ENCODE assay signal across 15 cellular contexts in the genomic region with DNA sequence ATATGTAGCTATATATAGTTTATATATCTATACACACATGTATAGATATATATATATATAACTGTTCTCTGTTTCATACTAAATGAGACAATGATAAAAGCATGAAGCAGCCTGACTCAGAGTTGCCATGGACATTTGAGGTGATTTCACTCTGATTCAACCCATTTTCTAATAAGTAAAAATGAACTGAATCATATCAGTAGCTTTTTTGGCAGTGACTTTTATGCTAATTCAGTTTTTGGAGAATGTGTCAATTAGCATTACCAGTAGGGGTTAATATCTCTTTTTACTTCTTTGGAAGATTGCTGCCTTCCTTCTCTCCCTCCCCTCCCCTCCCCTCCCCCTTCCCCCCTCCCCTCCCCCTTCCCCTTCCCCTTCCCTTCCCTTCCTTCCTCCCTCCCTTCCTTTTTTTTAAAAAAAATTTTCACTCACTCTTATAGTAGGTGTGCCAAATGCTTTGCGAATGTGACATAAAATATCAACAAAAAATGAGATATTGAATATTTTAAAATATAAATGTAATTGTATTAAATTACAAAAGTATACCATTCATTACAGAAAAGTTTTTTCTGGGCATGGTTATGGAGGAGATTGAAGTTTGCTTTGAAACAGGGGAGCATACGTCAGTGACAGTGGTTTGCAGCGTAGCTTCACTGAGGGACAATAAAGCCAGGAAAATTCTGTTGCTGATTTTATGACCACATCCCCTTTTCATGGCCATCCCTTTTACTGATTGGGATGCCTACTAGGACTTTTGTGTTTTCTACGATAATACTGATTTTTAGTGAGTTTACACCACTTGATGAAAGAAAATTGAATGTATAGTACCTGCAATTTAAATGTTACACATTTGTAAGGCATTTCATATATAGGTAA.
DNase-seq lines count a peak whose midpoint lies in the region; ATAC-seq, FAIRE-seq and TF ChIP-seq lines count a peak whose summit lies in the region.
"Had no signal": no experiment of that assay in that cellular context is flagged by ENCODE, and none has a peak within 500 bp of the region (broad histone marks: within the 10 kb centered on the region; RNA-seq: fewer than 3 reads in every experiment).

No MANE protein-coding gene starts in this region.

- H3K27me3 Mint-ChIP-seq in HFFc6 (ENCODE audit: insufficient read depth), result no peaks in the 10 kb centered on the region
- H3K27me3 Mint-ChIP-seq: effector memory CD8-positive, alpha-beta T cell; naive thymus-derived CD8-positive, alpha-beta T cell had no signal

- H3K4me1 ChIP-seq in GM12878 (ENCODE audit: control insufficient read depth, insufficient read depth, low read length) (peaks cover 31% of the 10 kb centered on the region), adrenal gland (replicated peaks in 1 of 2) (peaks cover 0 to 21% of the 10 kb centered on the region in 2 donors)

- TF ChIP-seq CTCF in HFFc6 (IDR thresholded peaks at IDR 0.05) (no peak), GM12878 (IDR thresholded peaks at IDR 0.05 in 2 of 3, conservative IDR thresholded peaks at IDR 0.05 in 1 of 3; ENCODE audit: control insufficient read depth in 2 of 3, extremely low read depth in 1 of 3, insufficient read depth in 1 of 3, low read depth in 3 of 3, low read length in 3 of 3) (no peak), adrenal gland (IDR thresholded peaks at IDR 0.05) (no peak)

- H3K27ac Mint-ChIP-seq in HFFc6, result peak overlapping the region; percentile 58; the same call in 1 of the 2 replicates

- H3K79me2 ChIP-seq in GM12878 (ENCODE audit: control insufficient read depth, insufficient read depth, low read length), result no peaks in the 10 kb centered on the region

- H3K9me3 ChIP-seq in GM12878 (replicated peaks; ENCODE audit: control insufficient read depth, insufficient read depth, low read length), result no peaks in the 10 kb centered on the region; the same call in 1 of the 3 replicates
- no peaks in the 10 kb centered on the region for H3K9me3 ChIP-seq in adrenal gland (replicated peaks in 1 of 3)

- H3K4me1 Mint-ChIP-seq in HFFc6 (ENCODE audit: low read depth), result peaks cover 67% of the 10 kb centered on the region

- no peak overlapping the region for H2AFZ ChIP-seq in GM12878 (ENCODE audit: control insufficient read depth, low read depth, low read length)

- no peak for FAIRE-seq in GM12878 (lab: Jason Lieb, UNC)
- FAIRE-seq: D721Med, GM12892, TTC549 had no signal

- SMC1A ChIA-PET in GM12878 (lab: Charles Lee; ENCODE audit: uncharacterized antibody, unreplicated experiment), result interaction anchor here (0.6 to 12.8 kb wide), 6 partner anchors 13 to 44 kb away, joined by 5 to 295 read pairs (median 12); no protein-coding TSS in a partner anchor

- POLR2A ChIA-PET in GM12878 (lab: Charles Lee), result interaction anchor here (0.7 to 5.6 kb wide), 5 partner anchors 13 to 64 kb away, joined by 3 to 51 read pairs (median 6); a partner anchor contains a TSS

- no peak for ATAC-seq in GM12878
- ATAC-seq: effector memory CD8-positive, alpha-beta T cell; naive thymus-derived CD8-positive, alpha-beta T cell had no signal

- H3K9ac ChIP-seq in GM12878 (ENCODE audit: control insufficient read depth, insufficient read depth, low read length), result no peak overlapping the region

- no peaks in the 10 kb centered on the region for H4K20me1 ChIP-seq in GM12878 (ENCODE audit: control insufficient read depth, insufficient read depth)

- H3K4me2 ChIP-seq in GM12878 (ENCODE audit: control insufficient read depth, insufficient read depth), result no peak overlapping the region

- TF ChIP-seq EP300 in GM12878 (IDR thresholded peaks at IDR 0.05; ENCODE audit: borderline replicate concordance in 1 of 2, control insufficient read depth in 1 of 2, low read depth in 2 of 2, low read length in 2 of 2), result no peak

- no peaks in the 10 kb centered on the region for H3K27me3 ChIP-seq in GM12878 (replicated peaks in 1 of 2; ENCODE audit: control insufficient read depth in 2 of 2, insufficient read depth in 2 of 2, low read length in 1 of 2)
- H3K27me3 ChIP-seq in adrenal gland, result no peaks in the 10 kb centered on the region

- H3K4me3 ChIP-seq in GM12878, result no peak overlapping the region
- no peak overlapping the region for H3K4me3 ChIP-seq in adrenal gland

- over 99% methylated on average over 4 of the region's 4 CpGs for WGBS in GM12878 (ENCODE audit: insufficient coverage, insufficient replicate concordance, low lambda C conversion rate, missing lambda C conversion rate)
- 73 to 80% (median 77%) methylated on average over 4 of the region's 4 CpGs for WGBS in adrenal gland, 4 donors

- no TSS peak for BruUV-seq in GM12878 (replicated peaks; lab: Mats Ljungman, UMichigan)

- RAD21 ChIA-PET in GM12878 (lab: Charles Lee; ENCODE audit: unreplicated experiment), result interaction anchor here (1.3 to 7.0 kb wide), 4 partner anchors 15 to 66 kb away, joined by 3 to 135 read pairs (median 37); no protein-coding TSS in a partner anchor

- TF ChIP-seq RAD21 in GM12878 (IDR thresholded peaks at IDR 0.05; ENCODE audit: insufficient read depth, low read depth, low read length), result no peak

- in situ Hi-C loops in GM12878 (cut with MboI), result no loop called here

- TF ChIP-seq POLR2A in GM12878 (IDR thresholded peaks at IDR 0.05; ENCODE audit: low read depth, low read length), result no peak
- TF ChIP-seq POLR2A in adrenal gland (IDR thresholded peaks at IDR 0.05), result no peak

- no peak overlapping the region for H3K27ac ChIP-seq in GM12878 (ENCODE audit: control insufficient read depth, insufficient read depth)
- H3K27ac ChIP-seq in adrenal gland, result no peak overlapping the region

- no peaks in the 10 kb centered on the region; the same call in 1 of the 2 replicates for H3K36me3 Mint-ChIP-seq in HFFc6 (ENCODE audit: low read depth)
- H3K36me3 Mint-ChIP-seq: naive thymus-derived CD8-positive, alpha-beta T cell had no signal

- no peak overlapping the region for H3K4me3 Mint-ChIP-seq in HFFc6
- H3K4me3 Mint-ChIP-seq: effector memory CD8-positive, alpha-beta T cell; naive thymus-derived CD8-positive, alpha-beta T cell had no signal

- no peaks in the 10 kb centered on the region for H3K9me3 Mint-ChIP-seq in HFFc6
- H3K9me3 Mint-ChIP-seq: effector memory CD8-positive, alpha-beta T cell had no signal

- intact Hi-C loops in GM12878 (cut with micrococcal nuclease; ENCODE audit: unreplicated experiment) (no loop called here), adrenal gland (cut with DNase I) (no loop called here)

- CTCF ChIA-PET in GM12878 (lab: Yijun Ruan, JAX), result interaction anchor here (0.7 to 1.5 kb wide), 4 partner anchors 10 to 44 kb away, joined by 3 to 5 read pairs (median 3); no protein-coding TSS in a partner anchor

- DNase-seq in CD1c-positive myeloid dendritic cell (ENCODE audit: extremely low spot score) (peak; percentile 67), HFFc6 (peak; percentile 77), GM12878 (ENCODE audit: low read depth, low spot score) (no peak), medulla oblongata (ENCODE audit: extremely low spot score) (peak; percentile 18), SIG-M5 (lab: John Stamatoyannopoulos, UW) (no peak), HuH-7 (ENCODE audit: low spot score) (no peak), cerebellum (ENCODE audit: low spot score) (no peak), adrenal gland (no peak)
- DNase-seq: activated effector memory CD4-positive, alpha-beta T cell treated with Interleukin-2 at 50 U/mL for 16 hours; effector memory CD8-positive, alpha-beta T cell; naive thymus-derived CD8-positive, alpha-beta T cell; NCI-H2029 treated with DMSO at 0.1 percent for 48 hours had no signal

- H3K36me3 ChIP-seq in GM12878 (ENCODE audit: control insufficient read depth in 2 of 2, insufficient read depth in 2 of 2, low read length in 1 of 2) (no peaks in the 10 kb centered on the region), adrenal gland (replicated peaks in 1 of 2) (no peaks in the 10 kb centered on the region)

TF ChIP-seq in GM12878, 131 proteins besides CTCF, POLR2A, EP300 and RAD21 (continues in another document):
- no peak for TF ChIP-seq GATAD2B (conservative IDR thresholded peaks at IDR 0.05; ENCODE audit: low read depth)
- TF ChIP-seq, protein P1, sequence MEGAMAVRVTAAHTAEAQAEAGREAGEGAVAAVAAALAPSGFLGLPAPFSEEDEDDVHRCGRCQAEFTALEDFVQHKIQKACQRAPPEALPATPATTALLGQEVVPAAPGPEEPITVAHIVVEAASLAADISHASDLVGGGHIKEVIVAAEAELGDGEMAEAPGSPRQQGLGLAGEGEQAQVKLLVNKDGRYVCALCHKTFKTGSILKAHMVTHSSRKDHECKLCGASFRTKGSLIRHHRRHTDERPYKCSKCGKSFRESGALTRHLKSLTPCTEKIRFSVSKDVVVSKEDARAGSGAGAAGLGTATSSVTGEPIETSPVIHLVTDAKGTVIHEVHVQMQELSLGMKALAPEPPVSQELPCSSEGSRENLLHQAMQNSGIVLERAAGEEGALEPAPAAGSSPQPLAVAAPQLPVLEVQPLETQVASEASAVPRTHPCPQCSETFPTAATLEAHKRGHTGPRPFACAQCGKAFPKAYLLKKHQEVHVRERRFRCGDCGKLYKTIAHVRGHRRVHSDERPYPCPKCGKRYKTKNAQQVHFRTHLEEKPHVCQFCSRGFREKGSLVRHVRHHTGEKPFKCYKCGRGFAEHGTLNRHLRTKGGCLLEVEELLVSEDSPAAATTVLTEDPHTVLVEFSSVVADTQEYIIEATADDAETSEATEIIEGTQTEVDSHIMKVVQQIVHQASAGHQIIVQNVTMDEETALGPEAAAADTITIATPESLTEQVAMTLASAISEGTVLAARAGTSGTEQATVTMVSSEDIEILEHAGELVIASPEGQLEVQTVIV (IDR thresholded peaks at IDR 0.05; ENCODE audit: borderline replicate concordance, partially characterized antibody), result no peak
- peak; percentile 49; the same call in 1 of the 2 replicates for TF ChIP-seq NFIC (IDR thresholded peaks at IDR 0.05; ENCODE audit: low read depth, low read length)
- TF ChIP-seq LARP7 (IDR thresholded peaks at IDR 0.05), result no peak
- TF ChIP-seq, protein P2, sequence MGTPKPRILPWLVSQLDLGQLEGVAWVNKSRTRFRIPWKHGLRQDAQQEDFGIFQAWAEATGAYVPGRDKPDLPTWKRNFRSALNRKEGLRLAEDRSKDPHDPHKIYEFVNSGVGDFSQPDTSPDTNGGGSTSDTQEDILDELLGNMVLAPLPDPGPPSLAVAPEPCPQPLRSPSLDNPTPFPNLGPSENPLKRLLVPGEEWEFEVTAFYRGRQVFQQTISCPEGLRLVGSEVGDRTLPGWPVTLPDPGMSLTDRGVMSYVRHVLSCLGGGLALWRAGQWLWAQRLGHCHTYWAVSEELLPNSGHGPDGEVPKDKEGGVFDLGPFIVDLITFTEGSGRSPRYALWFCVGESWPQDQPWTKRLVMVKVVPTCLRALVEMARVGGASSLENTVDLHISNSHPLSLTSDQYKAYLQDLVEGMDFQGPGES (IDR thresholded peaks at IDR 0.05), result no peak
- TF ChIP-seq ZSCAN29 (IDR thresholded peaks at IDR 0.05), result no peak
- TF ChIP-seq CBX5 (IDR thresholded peaks at IDR 0.05; ENCODE audit: low read depth), result no peak
- TF ChIP-seq RBBP5 (conservative IDR thresholded peaks at IDR 0.05), result no peak

Comparison
In these comparisons a context has a peak if more than half of its experiments do, and no peak if none do; other contexts are left out.
1. DNase-seq: peak in CD1c-positive myeloid dendritic cell (single experiment), HFFc6 (single experiment) and medulla oblongata (single experiment); none in GM12878 (single experiment), SIG-M5 (single experiment), HuH-7 (single experiment), cerebellum (single experiment) and adrenal gland (0 of 7).